ENCODE assay signal across 4 cellular contexts in the genomic region with DNA sequence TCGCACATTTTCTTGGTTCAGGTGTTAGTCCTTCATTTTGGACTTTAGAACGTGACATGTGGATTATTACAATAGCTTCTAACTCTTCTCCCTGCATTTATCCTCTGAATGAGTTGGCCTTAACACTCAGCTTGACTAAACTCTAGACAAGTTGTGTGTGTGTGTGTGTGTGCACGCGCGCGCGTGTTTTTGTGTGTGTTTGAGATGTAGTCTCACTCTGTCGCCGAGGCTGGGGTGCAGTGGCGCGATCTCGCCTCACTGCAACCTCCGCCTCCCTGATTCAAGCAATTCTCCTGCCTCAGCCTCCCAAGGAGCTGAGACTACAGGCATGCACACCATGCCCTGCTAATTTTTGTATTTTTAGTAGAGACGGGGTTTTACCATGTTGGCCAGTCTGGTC. TPM values are rescaled to one million over a fixed set of nuclear protein-coding genes. Genes with fewer than 3 reads are reported as not detected.
"Had no signal": no experiment of that assay in that cellular context is flagged by ENCODE, and none has a peak within 500 bp of the region (broad histone marks: within the 10 kb centered on the region; RNA-seq: fewer than 3 reads in every experiment).

No MANE protein-coding gene starts in this region.

- ATAC-seq: GM12878 had no signal

- H3K4me3 ChIP-seq: GM12878 had no signal

- DNase-seq: GDM1, GF-D8 had no signal

RNA-seq across cellular contexts. Expression of gene KCNA4, which starts 24.3 kb away (rescaled TPM):
- total RNA-seq: G401, GM12878 had no signal
- polyA plus RNA-seq: GM12878 had no signal
